In genomic region chr13:34857561-34857960, GRCh38 we compare ENCODE assay signal across 1 cellular context.
TF ChIP-seq lines count a peak whose summit lies in the region.

No MANE protein-coding gene starts in this region.

TF ChIP-seq in A549, 52 proteins besides CTCF, POLR2A, EP300 and RAD21 (continued from another document):
- TF ChIP-seq EHMT2 (IDR thresholded peaks at IDR 0.05; ENCODE audit: low read depth) (no peak), ZSCAN20 (CRISPR knock-in tag; IDR thresholded peaks at IDR 0.05) (no peak), HES2 (IDR thresholded peaks at IDR 0.05) (no peak), HOXA7 (CRISPR knock-in tag; IDR thresholded peaks at IDR 0.05) (no peak), ZC3H11A (IDR thresholded peaks at IDR 0.05) (no peak), NPAS2 (CRISPR knock-in tag; IDR thresholded peaks at IDR 0.05; ENCODE audit: borderline replicate concordance) (no peak), TFCP2L1 (CRISPR knock-in tag; IDR thresholded peaks at IDR 0.05) (no peak), PBX3 (IDR thresholded peaks at IDR 0.05) (no peak), RNF2 (IDR thresholded peaks at IDR 0.05; ENCODE audit: borderline replicate concordance, low read depth) (no peak), FOXS1 (CRISPR knock-in tag; IDR thresholded peaks at IDR 0.05) (no peak), CHD4 (IDR thresholded peaks at IDR 0.05; ENCODE audit: borderline replicate concordance) (no peak)
TF ChIP-seq in A549: peak in this region for 0.
